In the genomic region with DNA sequence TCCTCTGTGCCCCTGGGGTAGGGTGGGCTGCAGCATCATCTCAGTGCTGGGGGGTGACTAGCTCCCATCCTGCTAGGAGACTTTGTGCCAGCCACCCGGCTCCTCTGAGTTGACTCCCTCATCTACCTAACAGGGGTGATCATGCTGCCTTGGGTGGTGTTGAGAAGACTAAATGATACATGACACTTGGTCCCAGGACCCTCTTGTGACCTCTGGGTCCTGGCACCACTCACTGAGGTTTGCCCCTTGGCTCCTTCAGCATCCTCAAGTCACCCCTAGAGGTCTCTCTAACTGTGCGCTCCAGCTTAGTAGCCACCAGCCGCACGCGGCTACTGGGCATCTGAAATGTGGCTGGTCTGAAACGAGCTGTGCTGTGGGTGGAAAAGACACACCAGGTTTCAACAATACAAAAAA, we compare ENCODE assay signal across 1 cellular context.
TF ChIP-seq lines count a peak whose summit lies in the region.

No MANE protein-coding gene starts in this region.

TF ChIP-seq in endothelial cell of umbilical vein, 7 proteins besides CTCF, POLR2A, EP300 and RAD21 (continued from another document):
- TF ChIP-seq GATA2 (IDR thresholded peaks at IDR 0.05; ENCODE audit: insufficient read depth, insufficient read length, low read depth, low read length), result no peak
- no peak for TF ChIP-seq JUN (IDR thresholded peaks at IDR 0.05; ENCODE audit: borderline replicate concordance, insufficient read depth, insufficient read length, low read depth)
- no peak for TF ChIP-seq POLR2AphosphoS5 (IDR thresholded peaks at IDR 0.05; ENCODE audit: insufficient read depth, low read depth, low read length)
- no peak for TF ChIP-seq MYC (IDR thresholded peaks at IDR 0.05; ENCODE audit: low read depth, low read length)
- TF ChIP-seq FOS (IDR thresholded peaks at IDR 0.05; ENCODE audit: borderline replicate concordance, insufficient read depth, low read length), result no peak
